Comparison of ENCODE assay signal across 20 cellular contexts in genomic region chr17:50922739-50923405, GRCh38. TPM values are rescaled to one million over a fixed set of nuclear protein-coding genes. Genes with fewer than 3 reads are reported as not detected.
A peak's percentile ranks its signal among the peaks of the same experiment; 100 is the strongest.
DNase-seq lines count a peak whose midpoint lies in the region; ATAC-seq and TF ChIP-seq lines count a peak whose summit lies in the region.
"Had no signal": no experiment of that assay in that cellular context is flagged by ENCODE, and none has a peak within 500 bp of the region (broad histone marks: within the 10 kb centered on the region; RNA-seq: fewer than 3 reads in every experiment).

No MANE protein-coding gene starts in this region.

- peak overlapping the region in 8 of 12 donors; percentile 4 to 83 (median 34) for H3K27ac ChIP-seq in heart left ventricle
- H3K27ac ChIP-seq in colonic mucosa = peak overlapping the region; percentile 88

- no peak for TF ChIP-seq POLR2A in heart left ventricle (IDR thresholded peaks at IDR 0.05)

- H3K9ac ChIP-seq in colonic mucosa (ENCODE audit: low read depth in 2 of 2, low read length in 2 of 2) = peak overlapping the region in 1 of 2 donors; percentile 52

- H3K4me1 ChIP-seq in heart left ventricle (peaks cover 10 to 62% (median 31%) of the 10 kb centered on the region in 12 donors), colonic mucosa (peaks cover 39% of the 10 kb centered on the region), mucosa of descending colon (ENCODE audit: low read depth) (peaks cover 53% of the 10 kb centered on the region)

- H3K9me3 ChIP-seq in heart left ventricle (no peaks in the 10 kb centered on the region), colonic mucosa (no peaks in the 10 kb centered on the region), mucosa of descending colon (no peaks in the 10 kb centered on the region)
- H3K9me3 ChIP-seq: Caco-2 had no signal

- 64 to 68% (median 66%) methylated on average over 5 to 6 of the region's 6 CpGs for WGBS in heart left ventricle, 4 donors

- no peaks in the 10 kb centered on the region for H3K27me3 ChIP-seq in heart left ventricle
- H3K27me3 ChIP-seq in colonic mucosa = no peaks in the 10 kb centered on the region

- intact Hi-C loops in heart left ventricle (cut with DNase I) (no loop called here), Right ventricle myocardium inferior (cut with DNase I) (no loop called here), colonic mucosa (cut with DNase I) (no loop called here), mucosa of descending colon (cut with DNase I, micrococcal nuclease) (no loop called here)

- H3K4me3 ChIP-seq in heart left ventricle (no peak overlapping the region), colonic mucosa (no peak overlapping the region), mucosa of descending colon (no peak overlapping the region)

- H3K36me3 ChIP-seq in heart left ventricle (no peaks in the 10 kb centered on the region), colonic mucosa (no peaks in the 10 kb centered on the region), mucosa of descending colon (ENCODE audit: low read depth) (no peaks in the 10 kb centered on the region)

- DNase-seq in heart left ventricle = no peak
- DNase-seq in Right ventricle myocardium inferior (ENCODE audit: missing footprints) = no peak
- DNase-seq in colonic mucosa = peak; percentile 86
- peak; percentile 79 to 85 (median 83) for DNase-seq in mucosa of descending colon
- no peak for DNase-seq in stimulated activated CD4-positive, alpha-beta T cell treated with anti-CD3 and anti-CD28 coated beads, Interleukin-4, amount 100 ng/mL, for 24 hours
- DNase-seq in GM20000 (ENCODE audit: low spot score) = no peak
- DNase-seq in RPMI8226 = no peak
- DNase-seq: activated B cell treated with CpG ODN at 0.5 μM for 24 hours; activated CD4-positive, alpha-beta T cell treated with anti-CD3 and anti-CD28 coated beads, Interleukin-2, amount 50 U/mL, for 4 hours; activated naive CD4-positive, alpha-beta T cell treated with anti-CD3 and anti-CD28 coated beads, Interleukin-2, amount 10 ng/mL, durations not matched to agents 7 days and 5 days; amniotic stem cell; DND-41; naive B cell; NCI-H2171 treated with DMSO at 0.1 percent for 48 hours; retina; stimulated activated CD4-positive, alpha-beta T cell treated with anti-CD3 and anti-CD28 coated beads, Interleukin-4, amount 100 ng/mL, for 1 hour; stimulated activated naive CD4-positive, alpha-beta T cell treated with Interleukin-2 at 50 U/mL for 16 hours; T-helper 9 cell had no signal

- TF ChIP-seq CTCF in heart left ventricle (IDR thresholded peaks at IDR 0.05) (no peak), colonic mucosa (IDR thresholded peaks at IDR 0.05) (no peak), mucosa of descending colon (IDR thresholded peaks at IDR 0.05) (no peak), GM20000 (IDR thresholded peaks at IDR 0.05; ENCODE audit: extremely low read depth, missing control alignments) (no peak)

- ATAC-seq in heart left ventricle (no peak), Right ventricle myocardium inferior (no peak), mucosa of descending colon (peak; percentile 67), GM21447 (IDR thresholded peaks at IDR 0.05; ENCODE audit: unreplicated experiment) (no peak)

RNA-seq across cellular contexts. Expression of gene TOB1, which starts 56.7 kb away (rescaled TPM):
- total RNA-seq in heart left ventricle (100 to 1,000 TPM in 4 of 9 donors, 10 to 100 TPM in 5; 38.3 to 136 (median 88.7) TPM), Right ventricle myocardium inferior (83.3 TPM), colonic mucosa (100 to 1,000 TPM; 116 to 169 TPM), mucosa of descending colon (100 to 1,000 TPM; 120 to 156 (median 128) TPM)
- 10 to 100 TPM; 22.2 to 34.2 TPM for polyA plus RNA-seq in heart left ventricle

Comparison
In these comparisons a context has a peak if more than half of its experiments do, and no peak if none do; other contexts are left out.
1. DNase-seq: peak in colonic mucosa (single experiment) and mucosa of descending colon (3 of 3); none in heart left ventricle (0 of 5), Right ventricle myocardium inferior (single experiment), stimulated activated CD4-positive, alpha-beta T cell treated with anti-CD3 and anti-CD28 coated beads, Interleukin-4, amount 100 ng/mL, for 24 hours (single experiment), GM20000 (single experiment) and RPMI8226 (single experiment).